11 cellular contexts compared by ENCODE assay signal in the genomic region with DNA sequence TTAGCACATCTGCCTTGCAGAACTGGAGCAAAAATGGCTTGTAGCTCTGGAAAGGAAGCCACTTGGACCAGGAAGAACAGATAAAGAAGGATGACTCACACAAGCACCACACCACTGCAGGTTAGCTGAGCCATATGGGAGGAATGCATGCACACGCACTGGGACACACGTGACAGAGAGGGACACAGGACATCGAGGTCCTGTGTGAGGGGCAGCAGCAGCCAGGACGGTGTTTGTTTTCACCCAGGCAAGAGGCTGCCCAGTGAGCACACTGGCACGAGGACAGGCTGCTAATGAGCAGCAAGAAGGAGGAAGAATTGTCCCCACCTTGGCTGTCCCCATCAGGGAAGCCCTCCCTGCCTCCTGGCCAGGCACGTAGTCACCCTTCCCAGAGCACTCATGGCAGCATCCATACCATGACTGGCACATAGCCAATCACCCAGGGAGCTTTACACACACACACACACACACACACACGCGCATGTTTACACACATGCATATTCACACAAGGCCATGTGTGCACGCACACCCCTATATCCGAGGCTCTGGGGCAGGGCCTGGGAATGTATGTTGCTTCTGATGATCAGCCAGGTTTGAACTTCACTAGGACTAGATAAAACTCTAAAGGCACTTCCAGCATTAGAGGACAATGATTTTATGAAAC. TPM values are rescaled to one million over a fixed set of nuclear protein-coding genes. Genes with fewer than 3 reads are reported as not detected.
DNase-seq lines count a peak whose midpoint lies in the region; ATAC-seq and TF ChIP-seq lines count a peak whose summit lies in the region.
"Had no signal": no experiment of that assay in that cellular context is flagged by ENCODE, and none has a peak within 500 bp of the region (broad histone marks: within the 10 kb centered on the region; RNA-seq: fewer than 3 reads in every experiment).

No MANE protein-coding gene starts in this region.

- POLR2A ChIA-PET in PC-3 (lab: Charles Lee; ENCODE audit: unreplicated experiment), result interaction anchor here (0.9 kb wide), 1 partner anchor 10 kb away, joined by 5 read pairs; no protein-coding TSS in a partner anchor

- no peaks in the 10 kb centered on the region for H3K27me3 Mint-ChIP-seq in Calu3 (ENCODE audit: unreplicated experiment)
- peaks cover 2% of the 10 kb centered on the region for H3K27me3 Mint-ChIP-seq in neural progenitor cell (ENCODE audit: insufficient read depth, low read depth)

- H2AFZ ChIP-seq in PC-3 (ENCODE audit: low read length), result no peak overlapping the region
- no peak overlapping the region for H2AFZ ChIP-seq in neural progenitor cell (replicated peaks)

- H3K4me2 ChIP-seq in PC-3 (ENCODE audit: low read length), result peak overlapping the region; percentile 57
- H3K4me2 ChIP-seq in neural progenitor cell, result no peak overlapping the region

- H3K9me3 ChIP-seq in PC-3 (ENCODE audit: low read length), result no peaks in the 10 kb centered on the region
- no peaks in the 10 kb centered on the region for H3K9me3 ChIP-seq in neural progenitor cell (ENCODE audit: low read depth)

- BruUV-seq in Calu3 (replicated peaks; lab: Mats Ljungman, UMichigan) (no TSS peak), PC-3 (replicated peaks; lab: Mats Ljungman, UMichigan) (no TSS peak)

- H3K4me1 ChIP-seq in PC-3 (ENCODE audit: insufficient read depth, low read length) (peaks cover 14% of the 10 kb centered on the region), neural progenitor cell (no peaks in the 10 kb centered on the region)

- no peaks in the 10 kb centered on the region for H3K9me2 ChIP-seq in PC-3 (replicated peaks; ENCODE audit: low read length)

- intact Hi-C loops in Calu3 (cut with micrococcal nuclease; ENCODE audit: unreplicated experiment), result no loop called here
- intact Hi-C loops in PC-3 (cut with micrococcal nuclease), result no loop called here
- intact Hi-C loops in dorsolateral prefrontal cortex (cut with DNase I), result loop anchor here (5.0 to 10.0 kb wide), 2 partner anchors 54 to 57 kb away; a partner anchor contains a TSS

- H3K36me3 Mint-ChIP-seq in Calu3 (ENCODE audit: insufficient read depth, unreplicated experiment) (peaks cover 21% of the 10 kb centered on the region), neural progenitor cell (peaks cover 2% of the 10 kb centered on the region)

- DNase-seq in Calu3, result peak; percentile 62
- DNase-seq in PC-3, result peak; percentile 85
- peak in 1 of 10 donors; percentile 44 for DNase-seq in dorsolateral prefrontal cortex
- no peak for DNase-seq in neural progenitor cell (ENCODE audit: low spot score)
- no peak for DNase-seq in DMS153 treated with DMSO at 0.1 percent for 48 hours (lab: John Stamatoyannopoulos, UW; ENCODE audit: unreplicated experiment)
- DNase-seq in NCI-H774 (lab: John Stamatoyannopoulos, UW), result no peak
- DNase-seq in D341Med (ENCODE audit: low spot score), result no peak
- no peak for DNase-seq in NCI-H345 treated with DMSO at 0.1 percent for 48 hours (lab: John Stamatoyannopoulos, UW; ENCODE audit: unreplicated experiment)
- DNase-seq: activated T-cell treated with anti-CD3 and anti-CD28 coated beads, Interleukin-2, amount 50 U/mL, for 72 hours; hippocampal formation; NCI-H524 treated with DMSO at 0.1 percent for 48 hours had no signal

- H3K4me1 Mint-ChIP-seq in Calu3 (ENCODE audit: low read depth, unreplicated experiment), result peaks cover 14% of the 10 kb centered on the region
- H3K4me1 Mint-ChIP-seq in neural progenitor cell, result peaks cover 25% of the 10 kb centered on the region

- H3K27me3 ChIP-seq in PC-3 (ENCODE audit: low read length) (no peaks in the 10 kb centered on the region), dorsolateral prefrontal cortex (no peaks in the 10 kb centered on the region), neural progenitor cell (no peaks in the 10 kb centered on the region)

- H3K27ac ChIP-seq in PC-3 (ENCODE audit: low read length) (peak overlapping the region; percentile 71), dorsolateral prefrontal cortex (peak overlapping the region in 58 of 59 donors; percentile 8 to 93 (median 85)), neural progenitor cell (no peak overlapping the region)

- no peaks in the 10 kb centered on the region for H3F3A ChIP-seq in PC-3 (ENCODE audit: low read length, unreplicated experiment)
- H3F3A ChIP-seq in neural progenitor cell (ENCODE audit: low read depth), result no peaks in the 10 kb centered on the region

- H3K79me2 ChIP-seq in PC-3 (ENCODE audit: low read length) (peaks cover 21% of the 10 kb centered on the region), neural progenitor cell (ENCODE audit: low read depth) (no peaks in the 10 kb centered on the region)

- H4K20me1 ChIP-seq in PC-3 (ENCODE audit: low read length), result no peaks in the 10 kb centered on the region
- H4K20me1 ChIP-seq in neural progenitor cell (ENCODE audit: low read depth), result no peaks in the 10 kb centered on the region

- TF ChIP-seq CTCF in Calu3 (IDR thresholded peaks at IDR 0.05; ENCODE audit: unreplicated experiment) (no peak), PC-3 (conservative IDR thresholded peaks at IDR 0.05; ENCODE audit: low read depth, low read length) (no peak), dorsolateral prefrontal cortex (IDR thresholded peaks at IDR 0.05 in 54 of 56, conservative IDR thresholded peaks at IDR 0.05 in 2 of 56; ENCODE audit: low read depth in 1 of 56, partially characterized antibody in 56 of 56) (no peak), neural progenitor cell (IDR thresholded peaks at IDR 0.05) (no peak)

- H3K4me3 ChIP-seq in PC-3 (ENCODE audit: low read length) (no peak overlapping the region), dorsolateral prefrontal cortex (no peak overlapping the region), neural progenitor cell (no peak overlapping the region)

- H3K4me3 Mint-ChIP-seq in Calu3 (ENCODE audit: low read depth, unreplicated experiment) (no peak overlapping the region), neural progenitor cell (no peak overlapping the region)
- H3K4me3 Mint-ChIP-seq: activated T-cell treated with anti-CD3 and anti-CD28 coated beads, Interleukin-2, amount 50 U/mL, for 72 hours had no signal

- CTCF ChIA-PET in Calu3 (lab: Charles Lee), result interaction anchor here (0.9 kb wide), 1 partner anchor 55 kb away, joined by 7 read pairs; a partner anchor contains a TSS
- CTCF ChIA-PET in PC-3 (lab: Charles Lee), result interaction anchor here (0.6 to 1.0 kb wide), 2 partner anchors 9 to 55 kb away, joined by 3 read pairs; a partner anchor contains a TSS

- peaks cover 35% of the 10 kb centered on the region for H3K36me3 ChIP-seq in PC-3 (ENCODE audit: low read depth, low read length)
- H3K36me3 ChIP-seq in neural progenitor cell, result no peaks in the 10 kb centered on the region

- H3K9me3 Mint-ChIP-seq in Calu3 (ENCODE audit: low read depth, unreplicated experiment) (no peaks in the 10 kb centered on the region), neural progenitor cell (no peaks in the 10 kb centered on the region)
- H3K9me3 Mint-ChIP-seq: activated T-cell treated with anti-CD3 and anti-CD28 coated beads, Interleukin-2, amount 50 U/mL, for 72 hours had no signal

- ATAC-seq in PC-3, result peak; percentile 95
- ATAC-seq: activated T-cell treated with anti-CD3 and anti-CD28 coated beads, Interleukin-2, amount 50 U/mL, for 72 hours had no signal

- H3K27ac Mint-ChIP-seq in Calu3 (ENCODE audit: unreplicated experiment) (peak overlapping the region; percentile 55), neural progenitor cell (peak overlapping the region; percentile 18)
- H3K27ac Mint-ChIP-seq: activated T-cell treated with anti-CD3 and anti-CD28 coated beads, Interleukin-2, amount 50 U/mL, for 72 hours had no signal

- peak overlapping the region; percentile 20; the same call in 1 of the 2 replicates for H3K9ac ChIP-seq in PC-3 (ENCODE audit: low read length)
- no peak overlapping the region for H3K9ac ChIP-seq in neural progenitor cell

RNA-seq across cellular contexts. Expression of a gene that starts 24.0 kb away (rescaled TPM):
- 0.64 and 0.69 TPM in 2 replicates for total RNA-seq in Calu3 (2022)
- total RNA-seq in PC-3 (2014; rRNA removed), result 0.84 and 0.98 TPM in 2 replicates
- 1 to 10 TPM in 119 of 120 experiments, under 1 TPM in 1; 0.91 to 8.8 (median 3.1) TPM for total RNA-seq in dorsolateral prefrontal cortex
- 0.15 TPM in 1 of 2 replicates, not detected in the other for total RNA-seq in neural progenitor cell (ENCODE audit: low replicate concordance)

RNA-seq across cellular contexts. Expression of a gene that starts 54.5 kb away (rescaled TPM):
- 20.2 and 20.7 TPM in 2 replicates for total RNA-seq in Calu3 (2022)
- total RNA-seq in PC-3 (2014; rRNA removed), result 57.8 and 66.9 TPM in 2 replicates
- total RNA-seq in dorsolateral prefrontal cortex, result 10 to 100 TPM in 1 of 120 experiments, 1 to 10 TPM in 119; 3.6 to 11.6 (median 6.1) TPM
- 6.9 and 11.9 TPM in 2 replicates for total RNA-seq in neural progenitor cell (ENCODE audit: low replicate concordance)

Comparison
In these comparisons a context has a peak if more than half of its experiments do, and no peak if none do; other contexts are left out.
1. DNase-seq: peak in Calu3 (single experiment) and PC-3 (single experiment); none in neural progenitor cell (single experiment), DMS153 treated with DMSO at 0.1 percent for 48 hours (single experiment), NCI-H774 (single experiment), D341Med (single experiment) and NCI-H345 treated with DMSO at 0.1 percent for 48 hours (single experiment).
2. intact Hi-C loops: an anchor here in dorsolateral prefrontal cortex (5.0 to 10.0 kb wide); none called in Calu3 and PC-3.